9 cellular contexts compared by ENCODE assay signal in genomic region chr5:132778129-132778528, GRCh38. TPM values are rescaled to one million over a fixed set of nuclear protein-coding genes. Genes with fewer than 3 reads are reported as not detected.
DNase-seq lines count a peak whose midpoint lies in the region; ATAC-seq and TF ChIP-seq lines count a peak whose summit lies in the region.
"Had no signal": no experiment of that assay in that cellular context is flagged by ENCODE, and none has a peak within 500 bp of the region (broad histone marks: within the 10 kb centered on the region; RNA-seq: fewer than 3 reads in every experiment).

No MANE protein-coding gene starts in this region.

- ATAC-seq in CD4-positive, CD25-positive, alpha-beta regulatory T cell (ENCODE audit: low read depth in 2 of 2): no peak
- no peak for ATAC-seq in HG02938 (IDR thresholded peaks at IDR 0.05; ENCODE audit: unreplicated experiment)
- ATAC-seq in HG02763 (IDR thresholded peaks at IDR 0.05; ENCODE audit: unreplicated experiment): no peak

- POLR2A ChIA-PET in PC-9 (lab: Charles Lee; ENCODE audit: unreplicated experiment): interaction anchor here (0.5 to 0.6 kb wide), 2 partner anchors 19 to 29 kb away, joined by 4 to 8 read pairs; no protein-coding TSS in a partner anchor

- H3K27ac Mint-ChIP-seq in CD4-positive, CD25-positive, alpha-beta regulatory T cell: peak overlapping the region in 2 of 3 donors; percentile 5 to 42

- peaks cover 18% of the 10 kb centered on the region for H3K4me1 ChIP-seq in CD4-positive, CD25-positive, alpha-beta regulatory T cell (ENCODE audit: control insufficient read depth, insufficient read depth, low read length, poor library complexity, severe bottlenecking)
- H3K4me1 ChIP-seq in PC-9 (replicated peaks; ENCODE audit: insufficient read depth) (peaks cover 15% of the 10 kb centered on the region), ovary (ENCODE audit: insufficient read depth) (peaks cover 5% of the 10 kb centered on the region), colonic mucosa (peaks cover 8% of the 10 kb centered on the region)

- peak overlapping the region in 1 of 2 donors; percentile 80 for H3K9ac ChIP-seq in colonic mucosa (ENCODE audit: low read depth in 2 of 2, low read length in 2 of 2)

- intact Hi-C loops in PC-9 (cut with micrococcal nuclease; ENCODE audit: unreplicated experiment) (no loop called here), ovary (cut with DNase I) (loop anchor here in 1 of 4 donors (5.0 kb wide), 1 partner anchor 44 kb away; no protein-coding TSS in a partner anchor), colonic mucosa (cut with DNase I) (no loop called here)

- no peaks in the 10 kb centered on the region for H3K36me3 Mint-ChIP-seq in CD4-positive, CD25-positive, alpha-beta regulatory T cell

- 0 out of 2 replicates have a peak, but pooled peaks cover 5% of the 10 kb centered on the region for H3F3A ChIP-seq in PC-9 (ENCODE audit: insufficient read depth, low read depth)

- H3K27me3 ChIP-seq in CD4-positive, CD25-positive, alpha-beta regulatory T cell (ENCODE audit: control insufficient read depth, insufficient read depth, low read length): peaks cover 25% of the 10 kb centered on the region
- no peaks in the 10 kb centered on the region; the same call in 1 of the 2 replicates for H3K27me3 ChIP-seq in PC-9 (ENCODE audit: insufficient read depth, low read depth)
- H3K27me3 ChIP-seq in ovary: no peaks in the 10 kb centered on the region
- no peaks in the 10 kb centered on the region for H3K27me3 ChIP-seq in colonic mucosa

- 48 to 73% (median 73%) methylated on average over 4 of the region's 4 CpGs for WGBS in ovary, 3 donors

- no peak for TF ChIP-seq CTCF in PC-9 (conservative IDR thresholded peaks at IDR 0.05)
- no peak for TF ChIP-seq CTCF in epithelial cell of esophagus (IDR thresholded peaks at IDR 0.05; ENCODE audit: insufficient read depth, low read depth, low read length, missing control alignments)
- TF ChIP-seq CTCF in ovary (IDR thresholded peaks at IDR 0.05): no peak
- no peak for TF ChIP-seq CTCF in colonic mucosa (IDR thresholded peaks at IDR 0.05)

- no peak for TF ChIP-seq POLR2A in ovary (IDR thresholded peaks at IDR 0.05)

- peaks cover 55% of the 10 kb centered on the region for H3K27me3 Mint-ChIP-seq in CD4-positive, CD25-positive, alpha-beta regulatory T cell

- peaks cover 12 to 29% (median 18%) of the 10 kb centered on the region in 4 donors for H3K4me1 Mint-ChIP-seq in CD4-positive, CD25-positive, alpha-beta regulatory T cell

- no peak for TF ChIP-seq EP300 in ovary (IDR thresholded peaks at IDR 0.05)

- H3K27ac ChIP-seq in CD4-positive, CD25-positive, alpha-beta regulatory T cell (ENCODE audit: insufficient read depth, low read length, poor library complexity, severe bottlenecking): no peak overlapping the region
- H3K27ac ChIP-seq in PC-9 (no peak overlapping the region), ovary (no peak overlapping the region), colonic mucosa (no peak overlapping the region)

- no peak for DNase-seq in CD4-positive, CD25-positive, alpha-beta regulatory T cell
- DNase-seq in PC-9 (no peak), epithelial cell of esophagus (ENCODE audit: low read depth) (no peak), ovary (no peak), colonic mucosa (no peak), NK-92 (lab: John Stamatoyannopoulos, UW; ENCODE audit: unreplicated experiment) (no peak)
- DNase-seq: NCI-H1694 treated with DMSO at 0.1 percent for 48 hours had no signal

- H4K20me1 ChIP-seq in PC-9 (ENCODE audit: insufficient read depth): no peaks in the 10 kb centered on the region

- no peaks in the 10 kb centered on the region for H3K36me3 ChIP-seq in CD4-positive, CD25-positive, alpha-beta regulatory T cell (ENCODE audit: control insufficient read depth, insufficient read depth, low read length)
- H3K36me3 ChIP-seq in PC-9 (ENCODE audit: low read depth): no peaks in the 10 kb centered on the region
- H3K36me3 ChIP-seq in ovary: no peaks in the 10 kb centered on the region
- H3K36me3 ChIP-seq in colonic mucosa: no peaks in the 10 kb centered on the region

- peak overlapping the region; percentile 35 to 97 (median 78) for H3K4me3 Mint-ChIP-seq in CD4-positive, CD25-positive, alpha-beta regulatory T cell

- peaks cover 7% of the 10 kb centered on the region; the same call in 1 of the 2 replicates for H3K79me2 ChIP-seq in PC-9 (ENCODE audit: low read depth)

- H3K4me2 ChIP-seq in PC-9: peak overlapping the region; percentile 94

- H3K9me3 ChIP-seq in CD4-positive, CD25-positive, alpha-beta regulatory T cell (ENCODE audit: control insufficient read depth in 2 of 2, low read length in 2 of 2): no peaks in the 10 kb centered on the region
- no peaks in the 10 kb centered on the region for H3K9me3 ChIP-seq in PC-9 (ENCODE audit: insufficient read depth, low read depth)
- no peaks in the 10 kb centered on the region for H3K9me3 ChIP-seq in ovary
- no peaks in the 10 kb centered on the region for H3K9me3 ChIP-seq in colonic mucosa

- H3K9me2 ChIP-seq in PC-9 (ENCODE audit: insufficient read depth): no peaks in the 10 kb centered on the region

- H3K9me3 Mint-ChIP-seq in CD4-positive, CD25-positive, alpha-beta regulatory T cell: peaks cover 0 to 5% (median 0%) of the 10 kb centered on the region in 7 donors

- peak overlapping the region; percentile 56 for H3K4me3 ChIP-seq in CD4-positive, CD25-positive, alpha-beta regulatory T cell (ENCODE audit: low read depth, low read length)
- H3K4me3 ChIP-seq in PC-9 (peak overlapping the region; percentile 81; the same call in 1 of the 2 replicates), epithelial cell of esophagus (ENCODE audit: low read length) (peak overlapping the region; percentile 72), ovary (peak overlapping the region; percentile 80), colonic mucosa (no peak overlapping the region)

- no peak overlapping the region for H2AFZ ChIP-seq in PC-9

- CTCF ChIA-PET in PC-9 (lab: Charles Lee): no interaction called here

- BruUV-seq in PC-9 (replicated peaks; lab: Mats Ljungman, UMichigan): no TSS peak

RNA-seq across cellular contexts. Expression of gene SEPTIN8, which starts 1.1 kb away (rescaled TPM):
- 12.4 TPM for total RNA-seq in CD4-positive, CD25-positive, alpha-beta regulatory T cell
- 1 to 10 TPM in 2 of 4 donors, under 1 TPM in 2; 0.46 to 1.5 (median 0.99) TPM for polyA plus RNA-seq in CD4-positive, CD25-positive, alpha-beta regulatory T cell
- total RNA-seq in PC-9 (2021) (22.3 and 24.2 TPM in 2 replicates), ovary (10 to 100 TPM; 18.7 to 54.5 (median 40.3) TPM), colonic mucosa (10 to 100 TPM; 57.6 to 84.2 TPM)
- polyA plus RNA-seq in ovary: 10 to 100 TPM; 23.5 to 36.8 TPM

RNA-seq across cellular contexts. Expression of gene CCNI2, which starts 30.9 kb away (rescaled TPM):
- total RNA-seq in CD4-positive, CD25-positive, alpha-beta regulatory T cell: 9.2 TPM
- 1 to 10 TPM; 2.1 to 2.8 (median 2.6) TPM for polyA plus RNA-seq in CD4-positive, CD25-positive, alpha-beta regulatory T cell
- total RNA-seq in PC-9 (2021) (1.2 and 1.7 TPM in 2 replicates), ovary (1 to 10 TPM in 1 of 7 donors, under 1 TPM in 1, not detected in 5; 0.10 to 1.4 TPM), colonic mucosa (10 to 100 TPM in 1 of 2 donors, 1 to 10 TPM in 1; 7.1 to 22.9 TPM)
- polyA plus RNA-seq in ovary: under 1 TPM; 0.32 to 0.67 TPM

RNA-seq across cellular contexts. Expression of gene SOWAHA, which starts 35.0 kb away (rescaled TPM):
- total RNA-seq in CD4-positive, CD25-positive, alpha-beta regulatory T cell: not detected
- not detected for polyA plus RNA-seq in CD4-positive, CD25-positive, alpha-beta regulatory T cell
- not detected in 2 replicates for total RNA-seq in PC-9 (2021)
- 1 to 10 TPM in 1 of 7 donors, under 1 TPM in 5, not detected in 1; 0.23 to 2.2 (median 0.64) TPM for total RNA-seq in ovary
- polyA plus RNA-seq in ovary: under 1 TPM; 0.05 to 0.07 TPM
- total RNA-seq in colonic mucosa: 10 to 100 TPM; 12.4 to 30.7 TPM

RNA-seq across cellular contexts. Expression of gene KIF3A, which starts 40.8 kb away (rescaled TPM):
- total RNA-seq in CD4-positive, CD25-positive, alpha-beta regulatory T cell: 12.5 TPM
- 10 to 100 TPM in 3 of 4 donors, 1 to 10 TPM in 1; 9.9 to 13.2 (median 11.6) TPM for polyA plus RNA-seq in CD4-positive, CD25-positive, alpha-beta regulatory T cell
- total RNA-seq in PC-9 (2021) (10.1 and 15.2 TPM in 2 replicates), ovary (10 to 100 TPM in 4 of 7 donors, 1 to 10 TPM in 3; 8.0 to 13.0 (median 11.3) TPM), colonic mucosa (1 to 10 TPM; 4.0 to 5.2 TPM)
- polyA plus RNA-seq in ovary: 1 to 10 TPM; 4.2 to 9.0 TPM

RNA-seq across cellular contexts. Expression of gene SHROOM1, which starts 52.3 kb away (rescaled TPM):
- total RNA-seq in CD4-positive, CD25-positive, alpha-beta regulatory T cell: 0.12 TPM
- not detected for polyA plus RNA-seq in CD4-positive, CD25-positive, alpha-beta regulatory T cell
- total RNA-seq in PC-9 (2021) (23.3 and 23.5 TPM in 2 replicates), ovary (10 to 100 TPM in 3 of 7 donors, 1 to 10 TPM in 4; 3.8 to 22.4 (median 8.9) TPM), colonic mucosa (10 to 100 TPM; 36.9 to 64.1 TPM)
- 1 to 10 TPM; 4.1 to 5.9 TPM for polyA plus RNA-seq in ovary

Comparison
In these comparisons a context has a peak if more than half of its experiments do, and no peak if none do; other contexts are left out.
1. RNA of gene SOWAHA, which starts 35.0 kb away (total RNA-seq): 12.4 to 30.7 TPM in colonic mucosa; 0.23 to 2.2 TPM in ovary, not detected in PC-9 and not detected in CD4-positive, CD25-positive, alpha-beta regulatory T cell (single experiment); every median in the first group is over 4 times any median in the second.